8 cellular contexts compared by ENCODE assay signal in the genomic region with DNA sequence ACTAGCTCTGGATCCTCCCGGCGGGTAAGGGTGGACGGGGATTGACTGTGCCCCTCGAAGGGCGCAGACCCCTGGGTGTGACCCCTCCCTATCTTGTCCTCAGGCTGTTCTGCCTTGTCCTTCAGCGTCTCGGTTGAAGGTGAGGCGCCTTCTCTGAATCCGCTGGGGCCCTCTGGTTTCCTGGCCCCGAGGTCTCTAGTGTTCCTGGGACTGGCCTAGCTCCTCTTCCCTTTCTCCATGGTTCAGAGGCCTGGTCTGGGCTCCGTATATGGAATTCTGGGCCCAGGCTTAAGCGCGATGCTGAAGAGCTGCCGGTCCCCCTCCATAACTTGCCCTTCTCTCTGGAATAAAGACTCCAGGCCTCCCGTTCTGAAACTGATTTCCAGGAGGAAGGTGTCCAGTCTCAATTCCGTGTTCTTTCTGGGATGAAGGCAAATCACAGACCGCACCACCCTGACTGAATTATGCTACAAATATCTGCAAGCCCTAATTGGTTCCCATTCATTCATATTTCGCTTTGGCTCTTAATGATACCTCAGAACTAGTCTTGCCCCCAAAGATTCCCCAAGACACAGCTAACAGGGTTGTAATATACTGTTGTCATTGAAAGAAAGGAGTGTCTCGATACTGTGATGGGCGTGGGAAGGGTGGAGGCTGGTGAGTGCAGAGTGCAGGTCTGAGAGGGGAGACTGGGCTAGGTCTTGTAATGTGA. TPM values are rescaled to one million over a fixed set of nuclear protein-coding genes. Genes with fewer than 3 reads are reported as not detected.
DNase-seq lines count a peak whose midpoint lies in the region; ATAC-seq lines count a peak whose summit lies in the region.

No MANE protein-coding gene starts in this region.

- peak overlapping the region; percentile 95 for H3K9ac ChIP-seq in adipocyte (ENCODE audit: low read length)

- H3K27ac ChIP-seq in CD4-positive, alpha-beta memory T cell (ENCODE audit: low read depth, low read length), result peak overlapping the region; percentile 91
- peak overlapping the region; percentile 74 for H3K27ac ChIP-seq in layer of hippocampus (ENCODE audit: low read depth, low read length)
- peak overlapping the region; percentile 77 for H3K27ac ChIP-seq in temporal lobe (ENCODE audit: low read depth, low read length)

- no peaks in the 10 kb centered on the region for H3K9me3 ChIP-seq in CD4-positive, alpha-beta memory T cell (ENCODE audit: control insufficient read depth in 1 of 2, low read length in 2 of 2)
- H3K9me3 ChIP-seq in adipocyte (ENCODE audit: control insufficient read depth, low read length), result no peaks in the 10 kb centered on the region

- no peaks in the 10 kb centered on the region for H3K27me3 ChIP-seq in CD4-positive, alpha-beta memory T cell (ENCODE audit: insufficient read depth, low read length)
- H3K27me3 ChIP-seq in adipocyte (replicated peaks; ENCODE audit: control insufficient read depth, insufficient read depth, low read length), result no peaks in the 10 kb centered on the region
- H3K27me3 ChIP-seq in layer of hippocampus (ENCODE audit: control insufficient read depth, insufficient read depth, low read length), result no peaks in the 10 kb centered on the region

- CTCF ChIA-PET in CD4-positive, alpha-beta memory T cell (lab: Charles Lee; ENCODE audit: partially characterized antibody), result interaction anchor here (0.7 to 2.0 kb wide), 10 partner anchors 10 to 353 kb away, joined by 3 to 7 read pairs (median 3); no protein-coding TSS in a partner anchor

- peaks cover 25 to 43% (median 33%) of the 10 kb centered on the region in 4 donors for H3K4me1 Mint-ChIP-seq in CD4-positive, alpha-beta memory T cell

- peaks cover 0 to 1% (median 0%) of the 10 kb centered on the region in 8 donors for H3K9me3 Mint-ChIP-seq in CD4-positive, alpha-beta memory T cell

- H3K4me3 Mint-ChIP-seq in CD4-positive, alpha-beta memory T cell, result peak overlapping the region; percentile 82 to 95 (median 94)

- no peaks in the 10 kb centered on the region for H3K27me3 Mint-ChIP-seq in CD4-positive, alpha-beta memory T cell

- ATAC-seq in HG02938 (IDR thresholded peaks at IDR 0.05; ENCODE audit: unreplicated experiment), result peak; percentile 13
- ATAC-seq in GM19023 (IDR thresholded peaks at IDR 0.05; ENCODE audit: unreplicated experiment), result no peak

- intact Hi-C loops in CD4-positive, alpha-beta memory T cell (cut with micrococcal nuclease), result no loop called here

- peaks cover 36% of the 10 kb centered on the region for H3K4me1 ChIP-seq in CD4-positive, alpha-beta memory T cell (ENCODE audit: insufficient read depth, low read length)
- H3K4me1 ChIP-seq in adipocyte (ENCODE audit: control insufficient read depth, insufficient read depth, low read length), result peaks cover 19% of the 10 kb centered on the region

- peak overlapping the region; percentile 82 to 96 (median 95) for H3K27ac Mint-ChIP-seq in CD4-positive, alpha-beta memory T cell

- H3K36me3 Mint-ChIP-seq in CD4-positive, alpha-beta memory T cell, result peaks cover 18 to 64% of the 10 kb centered on the region in 2 donors

- peak in 1 of 5 donors; percentile 13 for DNase-seq in CD4-positive, alpha-beta memory T cell
- DNase-seq in adipocyte (ENCODE audit: low read depth), result peak; percentile 50
- no peak for DNase-seq in midbrain (lab: John Stamatoyannopoulos, UW)
- no peak for DNase-seq in NCI-H510A (lab: John Stamatoyannopoulos, UW)

- POLR2A ChIA-PET in CD4-positive, alpha-beta memory T cell (lab: Charles Lee; ENCODE audit: partially characterized antibody), result interaction anchor here (0.6 to 3.7 kb wide), 18 partner anchors 9 to 213 kb away, joined by 3 to 29 read pairs (median 4); partner anchors contain the start of genes ACD, CENPT, DDX28 and DUS2

- H3K4me3 ChIP-seq in CD4-positive, alpha-beta memory T cell (ENCODE audit: low read length in 2 of 2), result peak overlapping the region; percentile 88 to 90
- H3K4me3 ChIP-seq in adipocyte (ENCODE audit: low read length), result peak overlapping the region; percentile 95

- H3K36me3 ChIP-seq in CD4-positive, alpha-beta memory T cell (ENCODE audit: insufficient read depth, low read length), result peaks cover 36% of the 10 kb centered on the region
- H3K36me3 ChIP-seq in adipocyte (ENCODE audit: control insufficient read depth, insufficient read depth, low read length, severe bottlenecking), result peaks cover 49% of the 10 kb centered on the region

RNA-seq across cellular contexts. Expression of gene EDC4, which starts 0.7 kb away (rescaled TPM):
- 100 to 1,000 TPM; 141 to 144 TPM for total RNA-seq in CD4-positive, alpha-beta memory T cell
- polyA plus RNA-seq in CD4-positive, alpha-beta memory T cell, result 10 to 100 TPM; 18.5 to 37.3 TPM
- 51.9 TPM for total RNA-seq in temporal lobe

RNA-seq across cellular contexts. Expression of gene NRN1L, which starts 11.1 kb away (rescaled TPM):
- total RNA-seq in CD4-positive, alpha-beta memory T cell, result 1 to 10 TPM; 5.9 to 7.0 TPM
- polyA plus RNA-seq in CD4-positive, alpha-beta memory T cell, result under 1 TPM; 0.81 to 0.96 TPM
- total RNA-seq in temporal lobe, result not detected

RNA-seq across cellular contexts. Expression of gene PSKH1, which starts 19.5 kb away (rescaled TPM):
- 10 to 100 TPM; 22.3 to 25.1 TPM for total RNA-seq in CD4-positive, alpha-beta memory T cell
- 10 to 100 TPM; 19.4 to 25.3 TPM for polyA plus RNA-seq in CD4-positive, alpha-beta memory T cell
- 5.9 TPM for total RNA-seq in temporal lobe

RNA-seq across cellular contexts. Expression of gene CENPT, which starts 26.1 kb away (rescaled TPM):
- 100 to 1,000 TPM; 103 to 107 TPM for total RNA-seq in CD4-positive, alpha-beta memory T cell
- 10 to 100 TPM; 15.4 to 18.1 TPM for polyA plus RNA-seq in CD4-positive, alpha-beta memory T cell
- 23.8 TPM for total RNA-seq in temporal lobe

RNA-seq across cellular contexts. Expression of gene NUTF2, which starts 26.9 kb away (rescaled TPM):
- total RNA-seq in CD4-positive, alpha-beta memory T cell, result 10 to 100 TPM; 41.2 to 45.9 TPM
- polyA plus RNA-seq in CD4-positive, alpha-beta memory T cell, result 100 to 1,000 TPM; 127 to 128 TPM
- total RNA-seq in temporal lobe, result 58.8 TPM
